Comparison of ENCODE assay signal across 18 cellular contexts in genomic region chr1:159753386-159753785, GRCh38. TPM values are rescaled to one million over a fixed set of nuclear protein-coding genes. Genes with fewer than 3 reads are reported as not detected.
"Had no signal": no experiment of that assay in that cellular context is flagged by ENCODE, and none has a peak within 500 bp of the region (broad histone marks: within the 10 kb centered on the region; RNA-seq: fewer than 3 reads in every experiment).

No MANE protein-coding gene starts in this region.

- H3K27me3 ChIP-seq: ascending aorta, cardiac muscle cell, neural progenitor cell, ovary, thyroid gland had no signal

- H3K36me3 ChIP-seq: ascending aorta, cardiac muscle cell, neural progenitor cell, ovary, thyroid gland had no signal

- H3K4me1 ChIP-seq: ascending aorta, neural progenitor cell had no signal

- H3K36me3 Mint-ChIP-seq: neural progenitor cell had no signal

- H3K4me3 ChIP-seq: ascending aorta, cardiac muscle cell, neural progenitor cell, ovary, smooth muscle cell, thyroid gland had no signal

- H3K27ac Mint-ChIP-seq: activated CD4-positive, alpha-beta memory T cell treated with anti-CD3 and anti-CD28 coated beads, Interleukin-2, amount 10 ng/mL, durations not matched to agents 7 days and 5 days; neural progenitor cell had no signal

- H3K27ac ChIP-seq: cardiac muscle cell, neural progenitor cell, ovary had no signal

- H3K9me3 Mint-ChIP-seq: activated CD4-positive, alpha-beta memory T cell treated with anti-CD3 and anti-CD28 coated beads, Interleukin-2, amount 10 ng/mL, durations not matched to agents 7 days and 5 days; neural progenitor cell had no signal

- H3K4me1 Mint-ChIP-seq: activated CD4-positive, alpha-beta memory T cell treated with anti-CD3 and anti-CD28 coated beads, Interleukin-2, amount 10 ng/mL, durations not matched to agents 7 days and 5 days; neural progenitor cell had no signal

- H3K9me3 ChIP-seq: ascending aorta, ovary, thyroid gland had no signal

- DNase-seq: activated CD4-positive, alpha-beta memory T cell treated with anti-CD3 and anti-CD28 coated beads, Interleukin-2, amount 10 ng/mL, durations not matched to agents 7 days and 5 days; activated CD4-positive, alpha-beta T cell treated with anti-CD3 and anti-CD28 coated beads for 1 hour; activated CD8-positive, alpha-beta memory T cell treated with anti-CD3 and anti-CD28 coated beads, Interleukin-2, amount 50 U/mL, for 4 hours; effector CD4-positive, alpha-beta T cell; mesenchymal stem cell; ovary; T-helper 9 cell; thyroid gland had no signal

- H3K4me3 Mint-ChIP-seq: activated CD4-positive, alpha-beta memory T cell treated with anti-CD3 and anti-CD28 coated beads, Interleukin-2, amount 10 ng/mL, durations not matched to agents 7 days and 5 days; neural progenitor cell had no signal

RNA-seq across cellular contexts. Expression of gene CRP, which starts 39.0 kb away (rescaled TPM):
- total RNA-seq: activated CD4-positive, alpha-beta memory T cell treated with anti-CD3 and anti-CD28 coated beads, Interleukin-2, amount 10 ng/mL, durations not matched to agents 7 days and 5 days; cardiac muscle cell; endothelial cell of umbilical vein; fibroblast of lung; frontal cortex; kidney epithelial cell; myocyte; SK-MEL-5; smooth muscle cell; thyroid gland had no signal

RNA-seq across cellular contexts. Expression of gene FCRL6, which starts 48.8 kb away (rescaled TPM):
- total RNA-seq: activated CD4-positive, alpha-beta memory T cell treated with anti-CD3 and anti-CD28 coated beads, Interleukin-2, amount 10 ng/mL, durations not matched to agents 7 days and 5 days; ascending aorta; cardiac muscle cell; endothelial cell of umbilical vein; fibroblast of lung; frontal cortex; kidney epithelial cell; myocyte; SK-MEL-5; smooth muscle cell had no signal
